Comparison of ENCODE assay signal across 1 cellular context in the genomic region with DNA sequence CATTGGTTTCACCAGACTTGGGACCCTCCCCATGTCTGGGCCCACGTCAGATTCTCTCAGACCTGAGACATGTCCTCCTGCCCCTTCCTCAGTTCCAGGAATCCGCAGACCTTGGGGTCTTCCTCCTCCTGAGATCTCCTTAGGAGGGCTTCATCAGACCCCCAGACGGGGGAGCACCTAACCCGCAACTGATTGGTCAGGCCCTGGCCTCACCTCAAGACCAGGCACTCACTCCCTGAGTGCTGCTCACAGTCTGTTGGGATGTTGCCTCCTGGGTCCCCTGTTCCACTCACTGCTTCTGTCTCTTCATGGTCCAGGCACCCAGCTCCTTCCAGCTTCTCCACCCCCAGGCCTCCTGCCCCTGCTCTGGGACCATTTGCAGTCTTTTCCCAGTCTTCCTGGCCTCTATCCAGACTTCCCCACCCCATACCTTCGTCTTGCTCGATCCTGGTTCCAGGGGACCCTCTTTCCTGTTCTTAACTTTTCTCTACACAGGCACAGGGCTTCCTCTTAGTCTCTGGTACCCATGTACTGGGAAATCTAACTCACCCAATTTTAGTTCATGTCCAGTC.
TF ChIP-seq lines count a peak whose summit lies in the region.

No MANE protein-coding gene starts in this region.

TF ChIP-seq in HepG2, 621 proteins besides CTCF, POLR2A, EP300 and RAD21:
- no peak for TF ChIP-seq ATF7 (IDR thresholded peaks at IDR 0.05)
- TF ChIP-seq ATF7 (CRISPR knock-in tag; IDR thresholded peaks at IDR 0.05), result no peak
- TF ChIP-seq, protein P1, sequence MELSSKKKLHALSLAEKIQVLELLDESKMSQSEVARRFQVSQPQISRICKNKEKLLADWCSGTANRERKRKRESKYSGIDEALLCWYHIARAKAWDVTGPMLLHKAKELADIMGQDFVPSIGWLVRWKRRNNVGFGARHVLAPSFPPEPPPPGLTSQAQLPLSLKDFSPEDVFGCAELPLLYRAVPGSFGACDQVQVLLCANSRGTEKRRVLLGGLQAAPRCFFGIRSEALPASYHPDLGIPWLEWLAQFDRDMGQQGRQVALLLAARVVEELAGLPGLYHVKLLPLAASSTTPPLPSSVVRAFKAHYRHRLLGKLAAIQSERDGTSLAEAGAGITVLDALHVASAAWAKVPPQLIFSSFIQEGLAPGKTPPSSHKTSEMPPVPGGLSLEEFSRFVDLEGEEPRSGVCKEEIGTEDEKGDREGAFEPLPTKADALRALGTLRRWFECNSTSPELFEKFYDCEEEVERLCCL (CRISPR knock-in tag; IDR thresholded peaks at IDR 0.05; ENCODE audit: borderline replicate concordance), result no peak
- TF ChIP-seq MAFK (conservative IDR thresholded peaks at IDR 0.05 in 1 of 2, IDR thresholded peaks at IDR 0.05 in 1 of 2; ENCODE audit: low read length in 2 of 2), result no peak
- 0 out of 2 replicates have a peak, but pooled peaks have one; percentile 30 for TF ChIP-seq ZNF350 (CRISPR knock-in tag; IDR thresholded peaks at IDR 0.05; ENCODE audit: borderline replicate concordance, low read depth)
- TF ChIP-seq SP4 (CRISPR knock-in tag; IDR thresholded peaks at IDR 0.05), result 0 out of 2 replicates have a peak, but pooled peaks have one; percentile 20
- TF ChIP-seq, protein P2, sequence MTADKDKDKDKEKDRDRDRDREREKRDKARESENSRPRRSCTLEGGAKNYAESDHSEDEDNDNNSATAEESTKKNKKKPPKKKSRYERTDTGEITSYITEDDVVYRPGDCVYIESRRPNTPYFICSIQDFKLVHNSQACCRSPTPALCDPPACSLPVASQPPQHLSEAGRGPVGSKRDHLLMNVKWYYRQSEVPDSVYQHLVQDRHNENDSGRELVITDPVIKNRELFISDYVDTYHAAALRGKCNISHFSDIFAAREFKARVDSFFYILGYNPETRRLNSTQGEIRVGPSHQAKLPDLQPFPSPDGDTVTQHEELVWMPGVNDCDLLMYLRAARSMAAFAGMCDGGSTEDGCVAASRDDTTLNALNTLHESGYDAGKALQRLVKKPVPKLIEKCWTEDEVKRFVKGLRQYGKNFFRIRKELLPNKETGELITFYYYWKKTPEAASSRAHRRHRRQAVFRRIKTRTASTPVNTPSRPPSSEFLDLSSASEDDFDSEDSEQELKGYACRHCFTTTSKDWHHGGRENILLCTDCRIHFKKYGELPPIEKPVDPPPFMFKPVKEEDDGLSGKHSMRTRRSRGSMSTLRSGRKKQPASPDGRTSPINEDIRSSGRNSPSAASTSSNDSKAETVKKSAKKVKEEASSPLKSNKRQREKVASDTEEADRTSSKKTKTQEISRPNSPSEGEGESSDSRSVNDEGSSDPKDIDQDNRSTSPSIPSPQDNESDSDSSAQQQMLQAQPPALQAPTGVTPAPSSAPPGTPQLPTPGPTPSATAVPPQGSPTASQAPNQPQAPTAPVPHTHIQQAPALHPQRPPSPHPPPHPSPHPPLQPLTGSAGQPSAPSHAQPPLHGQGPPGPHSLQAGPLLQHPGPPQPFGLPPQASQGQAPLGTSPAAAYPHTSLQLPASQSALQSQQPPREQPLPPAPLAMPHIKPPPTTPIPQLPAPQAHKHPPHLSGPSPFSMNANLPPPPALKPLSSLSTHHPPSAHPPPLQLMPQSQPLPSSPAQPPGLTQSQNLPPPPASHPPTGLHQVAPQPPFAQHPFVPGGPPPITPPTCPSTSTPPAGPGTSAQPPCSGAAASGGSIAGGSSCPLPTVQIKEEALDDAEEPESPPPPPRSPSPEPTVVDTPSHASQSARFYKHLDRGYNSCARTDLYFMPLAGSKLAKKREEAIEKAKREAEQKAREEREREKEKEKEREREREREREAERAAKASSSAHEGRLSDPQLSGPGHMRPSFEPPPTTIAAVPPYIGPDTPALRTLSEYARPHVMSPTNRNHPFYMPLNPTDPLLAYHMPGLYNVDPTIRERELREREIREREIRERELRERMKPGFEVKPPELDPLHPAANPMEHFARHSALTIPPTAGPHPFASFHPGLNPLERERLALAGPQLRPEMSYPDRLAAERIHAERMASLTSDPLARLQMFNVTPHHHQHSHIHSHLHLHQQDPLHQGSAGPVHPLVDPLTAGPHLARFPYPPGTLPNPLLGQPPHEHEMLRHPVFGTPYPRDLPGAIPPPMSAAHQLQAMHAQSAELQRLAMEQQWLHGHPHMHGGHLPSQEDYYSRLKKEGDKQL (CRISPR knock-in tag; IDR thresholded peaks at IDR 0.05; ENCODE audit: low read depth), result no peak
- 0 out of 2 replicates have a peak, but pooled peaks have one; percentile 29 for TF ChIP-seq ZNF605 (CRISPR knock-in tag; IDR thresholded peaks at IDR 0.05)
- TF ChIP-seq SAP130 (CRISPR knock-in tag; IDR thresholded peaks at IDR 0.05; ENCODE audit: low read depth), result no peak
- TF ChIP-seq ZNF839 (CRISPR knock-in tag; IDR thresholded peaks at IDR 0.05; ENCODE audit: borderline replicate concordance), result 0 out of 2 replicates have a peak, but pooled peaks have one; percentile 43
- no peak for TF ChIP-seq ZNF841 (CRISPR knock-in tag; IDR thresholded peaks at IDR 0.05; ENCODE audit: borderline replicate concordance)
- TF ChIP-seq, protein P3, sequence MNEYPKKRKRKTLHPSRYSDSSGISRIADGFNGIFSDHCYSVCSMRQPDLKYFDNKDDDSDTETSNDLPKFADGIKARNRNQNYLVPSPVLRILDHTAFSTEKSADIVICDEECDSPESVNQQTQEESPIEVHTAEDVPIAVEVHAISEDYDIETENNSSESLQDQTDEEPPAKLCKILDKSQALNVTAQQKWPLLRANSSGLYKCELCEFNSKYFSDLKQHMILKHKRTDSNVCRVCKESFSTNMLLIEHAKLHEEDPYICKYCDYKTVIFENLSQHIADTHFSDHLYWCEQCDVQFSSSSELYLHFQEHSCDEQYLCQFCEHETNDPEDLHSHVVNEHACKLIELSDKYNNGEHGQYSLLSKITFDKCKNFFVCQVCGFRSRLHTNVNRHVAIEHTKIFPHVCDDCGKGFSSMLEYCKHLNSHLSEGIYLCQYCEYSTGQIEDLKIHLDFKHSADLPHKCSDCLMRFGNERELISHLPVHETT (CRISPR knock-in tag; conservative IDR thresholded peaks at IDR 0.05), result no peak
- TF ChIP-seq ARHGAP35 (CRISPR knock-in tag; IDR thresholded peaks at IDR 0.05; ENCODE audit: borderline replicate concordance), result no peak
- TF ChIP-seq HNF4G (IDR thresholded peaks at IDR 0.05; ENCODE audit: borderline replicate concordance, low read depth, low read length), result no peak
- no peak for TF ChIP-seq HNF4G (CRISPR knock-in tag; IDR thresholded peaks at IDR 0.05; ENCODE audit: borderline replicate concordance, low read depth)
- 0 out of 2 replicates have a peak, but pooled peaks have one; percentile 31 for TF ChIP-seq ZNF572 (CRISPR knock-in tag; IDR thresholded peaks at IDR 0.05)
TF ChIP-seq in HepG2: peak in this region for 5.
